ENCODE assay signal across 8 cellular contexts in genomic region chr14:24678801-24679247, GRCh38. TPM values are rescaled to one million over a fixed set of nuclear protein-coding genes. Genes with fewer than 3 reads are reported as not detected.
DNase-seq lines count a peak whose midpoint lies in the region; ATAC-seq and TF ChIP-seq lines count a peak whose summit lies in the region.

No MANE protein-coding gene starts in this region.

- peak; percentile 74 for ATAC-seq in GM21825 (IDR thresholded peaks at IDR 0.05; ENCODE audit: unreplicated experiment)
- peak; percentile 65 to 68 for ATAC-seq in activated T-cell treated with anti-CD3 and anti-CD28 coated beads, Interleukin-2, amount 50 U/mL, for 72 hours (replicated peaks in 1 of 2)

- no peak for TF ChIP-seq POLR2A in Peyer's patch (IDR thresholded peaks at IDR 0.05)

- H3K4me3 ChIP-seq in Karpas-422 (ENCODE audit: low read length), result no peak overlapping the region
- peak overlapping the region; percentile 1 to 39 (median 25) for H3K4me3 ChIP-seq in Peyer's patch
- H3K4me3 ChIP-seq in fibroblast of mammary gland (ENCODE audit: control insufficient read depth, low read depth, low read length), result peak overlapping the region; percentile 6
- H3K4me3 ChIP-seq in subcutaneous abdominal adipose tissue (ENCODE audit: low read depth in 1 of 5, low read length in 5 of 5), result peak overlapping the region; percentile 52 to 60 (median 53)

- H3K27ac ChIP-seq in Karpas-422 (ENCODE audit: low read length) (no peak overlapping the region), Peyer's patch (peak overlapping the region in 1 of 4 donors; percentile 25), subcutaneous abdominal adipose tissue (ENCODE audit: low read depth, low read length) (no peak overlapping the region)

- H3K27me3 ChIP-seq in Karpas-422 (ENCODE audit: low read length) (no peaks in the 10 kb centered on the region), Peyer's patch (no peaks in the 10 kb centered on the region), subcutaneous abdominal adipose tissue (ENCODE audit: control insufficient read depth in 5 of 5, insufficient read depth in 4 of 5, low read length in 5 of 5) (peaks cover 0 to 5% (median 0%) of the 10 kb centered on the region in 5 donors)

- H3K27ac Mint-ChIP-seq in activated T-cell treated with anti-CD3 and anti-CD28 coated beads, Interleukin-2, amount 50 U/mL, for 72 hours, result peak overlapping the region; percentile 94
- H3K27ac Mint-ChIP-seq in neural crest cell (ENCODE audit: unreplicated experiment), result no peak overlapping the region

- DNase-seq in ELF-1 (ENCODE audit: low read depth, low spot score) (peak; percentile 87), Karpas-422 (peak; percentile 96), Peyer's patch (peak; percentile 59 to 89 (median 79)), fibroblast of mammary gland (ENCODE audit: low read depth) (peak; percentile 89), neural crest cell (ENCODE audit: low read depth, low spot score) (peak; percentile 76)
- DNase-seq in activated T-cell treated with anti-CD3 and anti-CD28 coated beads, Interleukin-2, amount 50 U/mL, for 72 hours, result peak; percentile 81 to 86

- no peaks in the 10 kb centered on the region for H3K79me2 ChIP-seq in Karpas-422 (ENCODE audit: low read length)

- H2AFZ ChIP-seq in Karpas-422 (ENCODE audit: low read length), result peak overlapping the region; percentile 71; the same call in 1 of the 2 replicates

- peaks cover 65% of the 10 kb centered on the region for H3K4me1 Mint-ChIP-seq in activated T-cell treated with anti-CD3 and anti-CD28 coated beads, Interleukin-2, amount 50 U/mL, for 72 hours (ENCODE audit: low read depth)
- peaks cover 3% of the 10 kb centered on the region for H3K4me1 Mint-ChIP-seq in neural crest cell

- peaks cover 5 to 7% of the 10 kb centered on the region in 2 donors for H3K36me3 Mint-ChIP-seq in activated T-cell treated with anti-CD3 and anti-CD28 coated beads, Interleukin-2, amount 50 U/mL, for 72 hours (ENCODE audit: insufficient read depth in 2 of 2)
- H3K36me3 Mint-ChIP-seq in neural crest cell (ENCODE audit: low read depth), result no peaks in the 10 kb centered on the region

- H3K36me3 ChIP-seq in Karpas-422 (ENCODE audit: insufficient read depth, low read length) (no peaks in the 10 kb centered on the region), Peyer's patch (no peaks in the 10 kb centered on the region), subcutaneous abdominal adipose tissue (ENCODE audit: control insufficient read depth in 5 of 5, insufficient read depth in 5 of 5, low read length in 5 of 5) (no peaks in the 10 kb centered on the region)

- H3K9me3 Mint-ChIP-seq in activated T-cell treated with anti-CD3 and anti-CD28 coated beads, Interleukin-2, amount 50 U/mL, for 72 hours, result peaks cover 0 to 3% of the 10 kb centered on the region in 2 donors
- no peaks in the 10 kb centered on the region for H3K9me3 Mint-ChIP-seq in neural crest cell

- H3K4me2 ChIP-seq in Karpas-422 (ENCODE audit: low read depth, low read length, poor library complexity, severe bottlenecking), result peak overlapping the region; percentile 7

- peak overlapping the region; percentile 89 to 95 for H3K4me3 Mint-ChIP-seq in activated T-cell treated with anti-CD3 and anti-CD28 coated beads, Interleukin-2, amount 50 U/mL, for 72 hours
- no peak overlapping the region for H3K4me3 Mint-ChIP-seq in neural crest cell

- TF ChIP-seq CTCF in Peyer's patch (IDR thresholded peaks at IDR 0.05) (peak; percentile 94 to 97 (median 96)), fibroblast of mammary gland (conservative IDR thresholded peaks at IDR 0.05; ENCODE audit: control insufficient read depth, insufficient read depth, low read depth, low read length) (peak; percentile 99), neural crest cell (conservative IDR thresholded peaks at IDR 0.05) (peak; percentile 99)

- H3K9ac ChIP-seq in Karpas-422 (ENCODE audit: low read length) (no peak overlapping the region), subcutaneous abdominal adipose tissue (ENCODE audit: low read length in 5 of 5) (peak overlapping the region in 3 of 5 donors; percentile 11 to 77 (median 55))

- no peaks in the 10 kb centered on the region for H3K9me2 ChIP-seq in Karpas-422 (replicated peaks; ENCODE audit: insufficient read depth, low read length)

- H3K27me3 Mint-ChIP-seq in activated T-cell treated with anti-CD3 and anti-CD28 coated beads, Interleukin-2, amount 50 U/mL, for 72 hours (ENCODE audit: low read depth), result no peaks in the 10 kb centered on the region
- peaks cover 74% of the 10 kb centered on the region for H3K27me3 Mint-ChIP-seq in neural crest cell (ENCODE audit: low read depth)

- H3K9me3 ChIP-seq in Karpas-422 (ENCODE audit: low read length) (no peaks in the 10 kb centered on the region), Peyer's patch (no peaks in the 10 kb centered on the region), subcutaneous abdominal adipose tissue (ENCODE audit: control insufficient read depth in 5 of 5, low read length in 5 of 5) (no peaks in the 10 kb centered on the region)

- H4K20me1 ChIP-seq in Karpas-422 (ENCODE audit: insufficient read depth, low read depth, low read length), result no peaks in the 10 kb centered on the region

- H3K4me1 ChIP-seq in Karpas-422 (ENCODE audit: low read length) (peaks cover 9% of the 10 kb centered on the region), Peyer's patch (peaks cover 0 to 6% (median 4%) of the 10 kb centered on the region in 4 donors), subcutaneous abdominal adipose tissue (ENCODE audit: control insufficient read depth in 5 of 5, insufficient read depth in 5 of 5, low read length in 5 of 5) (peaks cover 0 to 15% (median 9%) of the 10 kb centered on the region in 5 donors)

RNA-seq across cellular contexts. Expression of gene GZMB, which starts 44.8 kb away (rescaled TPM):
- total RNA-seq in Karpas-422 (2014; rRNA removed; shearing (Covaris generic); ENCODE audit: low replicate concordance), result not detected in 2 replicates
- total RNA-seq in Peyer's patch (1 to 10 TPM in 2 of 4 donors, not detected in 2; 1.1 to 1.9 TPM), neural crest cell (not detected in 2 replicates)
- 1,000 to 10,000 TPM; 2,205 to 2,852 TPM for total RNA-seq in activated T-cell treated with anti-CD3 and anti-CD28 coated beads, Interleukin-2, amount 50 U/mL, for 72 hours

Comparison
In these comparisons a context has a peak if more than half of its experiments do, and no peak if none do; other contexts are left out.
1. RNA of gene GZMB, which starts 44.8 kb away (total RNA-seq): 2,205 to 2,852 TPM in activated T-cell treated with anti-CD3 and anti-CD28 coated beads, Interleukin-2, amount 50 U/mL, for 72 hours; 1.1 to 1.9 TPM in Peyer's patch, not detected in Karpas-422 and not detected in neural crest cell; every median in the first group is over 100 times any median in the second.
2. Peak in every context shown above with its lines, with median percentiles within 50 percentile points of each other: DNase-seq and CTCF ChIP-seq.